ENCODE assay signal across 12 cellular contexts in the genomic region with DNA sequence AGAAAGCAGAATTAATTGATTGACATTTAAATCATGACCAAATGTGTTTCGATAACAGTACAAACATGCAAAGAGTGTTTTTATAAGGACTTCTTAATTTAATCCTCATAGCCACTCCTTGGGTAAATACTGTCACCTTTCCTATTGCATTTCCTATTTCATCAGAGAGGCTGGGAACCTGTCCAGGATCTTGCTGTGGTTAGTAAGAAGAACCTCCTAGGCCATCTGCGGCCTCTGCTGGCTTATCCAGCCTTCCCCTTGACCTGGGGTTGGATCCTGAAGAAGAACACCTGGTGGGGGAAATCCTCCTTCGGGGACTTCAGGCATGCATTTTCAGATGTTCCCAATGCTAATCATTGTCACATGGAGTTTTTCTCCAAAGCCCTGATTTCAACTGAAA. TPM values are rescaled to one million over a fixed set of nuclear protein-coding genes. Genes with fewer than 3 reads are reported as not detected.
DNase-seq lines count a peak whose midpoint lies in the region; ATAC-seq, FAIRE-seq and TF ChIP-seq lines count a peak whose summit lies in the region.
"Had no signal": no experiment of that assay in that cellular context is flagged by ENCODE, and none has a peak within 500 bp of the region (broad histone marks: within the 10 kb centered on the region; RNA-seq: fewer than 3 reads in every experiment).

No MANE protein-coding gene starts in this region.

- FAIRE-seq in HTR-8/SVneo (lab: Jason Lieb, UNC), result no peak

- no peak overlapping the region for H3K27ac Mint-ChIP-seq in CD8-positive, alpha-beta T cell
- H3K27ac Mint-ChIP-seq: T-helper 17 cell had no signal

- POLR2A ChIA-PET in CD8-positive, alpha-beta T cell (lab: Charles Lee), result no interaction called here

- peak; percentile 64 to 75 for ATAC-seq in left cardiac atrium
- no peak for ATAC-seq in CD8-positive, alpha-beta T cell
- ATAC-seq: T-helper 17 cell had no signal

- H3K4me1 ChIP-seq in adipocyte (ENCODE audit: control insufficient read depth, insufficient read depth, low read length), result peaks cover 23% of the 10 kb centered on the region
- H3K4me1 ChIP-seq in CD8-positive, alpha-beta T cell (ENCODE audit: insufficient read depth, low read length), result no peaks in the 10 kb centered on the region

- intact Hi-C loops in left cardiac atrium (cut with DNase I), result no loop called here
- intact Hi-C loops in CD8-positive, alpha-beta T cell (cut with DNase I, micrococcal nuclease), result no loop called here

- no peak overlapping the region for H3K4me3 ChIP-seq in adipocyte (ENCODE audit: low read length)
- no peak overlapping the region for H3K4me3 ChIP-seq in CD8-positive, alpha-beta T cell (ENCODE audit: low read depth, low read length)

- TF ChIP-seq CTCF in CD8-positive, alpha-beta T cell (IDR thresholded peaks at IDR 0.05), result no peak

- no peaks in the 10 kb centered on the region for H3K4me1 Mint-ChIP-seq in CD8-positive, alpha-beta T cell (ENCODE audit: low read depth)
- H3K4me1 Mint-ChIP-seq: T-helper 17 cell had no signal

- CTCF ChIA-PET in CD8-positive, alpha-beta T cell (lab: Charles Lee), result no interaction called here

- no peak overlapping the region for H3K9ac ChIP-seq in adipocyte (ENCODE audit: low read length)

- H3K27me3 ChIP-seq in adipocyte (replicated peaks; ENCODE audit: control insufficient read depth, insufficient read depth, low read length), result no peaks in the 10 kb centered on the region
- no peaks in the 10 kb centered on the region for H3K27me3 ChIP-seq in CD8-positive, alpha-beta T cell (ENCODE audit: insufficient read depth, low read length)

- no peaks in the 10 kb centered on the region for H3K36me3 Mint-ChIP-seq in CD8-positive, alpha-beta T cell

- H3K9me3 ChIP-seq in adipocyte (ENCODE audit: control insufficient read depth, low read length), result no peaks in the 10 kb centered on the region
- no peaks in the 10 kb centered on the region for H3K9me3 ChIP-seq in CD8-positive, alpha-beta T cell (ENCODE audit: low read length)

- DNase-seq in NCI-H748 (lab: John Stamatoyannopoulos, UW; ENCODE audit: unreplicated experiment) (peak; percentile 33), NCI-H748 treated with DMSO at 0.1 percent for 48 hours (lab: John Stamatoyannopoulos, UW) (no peak), adipocyte (ENCODE audit: low read depth) (peak; percentile 17), left cardiac atrium (peak; percentile 55), ureter (ENCODE audit: low spot score) (peak; percentile 70), HTR-8/SVneo (ENCODE audit: insufficient read length, low spot score) (no peak), NOMO-1 treated with dmso at 0.1 percent for 144 hours (lab: John Stamatoyannopoulos, UW; ENCODE audit: unreplicated experiment) (no peak)
- no peak for DNase-seq in CD8-positive, alpha-beta T cell
- DNase-seq: anterior cingulate cortex, NCI-H524 treated with DMSO at 0.1 percent for 48 hours, T-helper 17 cell had no signal

- H3K9me3 Mint-ChIP-seq in CD8-positive, alpha-beta T cell, result no peaks in the 10 kb centered on the region

- H3K27ac ChIP-seq in CD8-positive, alpha-beta T cell (ENCODE audit: low read depth, low read length), result no peak overlapping the region

- H3K4me3 Mint-ChIP-seq in CD8-positive, alpha-beta T cell, result no peak overlapping the region
- H3K4me3 Mint-ChIP-seq: T-helper 17 cell had no signal

- H3K27me3 Mint-ChIP-seq in CD8-positive, alpha-beta T cell (ENCODE audit: low read depth), result no peaks in the 10 kb centered on the region

- no peaks in the 10 kb centered on the region for H3K36me3 ChIP-seq in adipocyte (ENCODE audit: control insufficient read depth, insufficient read depth, low read length, severe bottlenecking)
- no peaks in the 10 kb centered on the region for H3K36me3 ChIP-seq in CD8-positive, alpha-beta T cell (ENCODE audit: insufficient read depth, low read length)

RNA-seq across cellular contexts. Expression of a gene that starts 25.5 kb away (rescaled TPM):
- total RNA-seq in left cardiac atrium (1 to 10 TPM; 1.5 to 9.1 TPM), ureter (5.1 TPM)
- total RNA-seq in CD8-positive, alpha-beta T cell, result not detected
- total RNA-seq: glomerular endothelial cell had no signal

RNA-seq across cellular contexts. Expression of a gene that starts 28.5 kb away (rescaled TPM):
- total RNA-seq in left cardiac atrium (under 1 TPM; 0.56 to 0.86 TPM), ureter (0.34 TPM)
- total RNA-seq in CD8-positive, alpha-beta T cell, result not detected
- total RNA-seq: glomerular endothelial cell had no signal

Comparison
In these comparisons a context has a peak if more than half of its experiments do, and no peak if none do; other contexts are left out.
1. DNase-seq: peak in NCI-H748 (single experiment), adipocyte (single experiment), left cardiac atrium (single experiment) and ureter (single experiment); none in NCI-H748 treated with DMSO at 0.1 percent for 48 hours (single experiment), CD8-positive, alpha-beta T cell (0 of 7), HTR-8/SVneo (single experiment) and NOMO-1 treated with dmso at 0.1 percent for 144 hours (single experiment).